ENCODE assay signal across 32 cellular contexts in genomic region chr13:102548811-102549210, GRCh38.
"Had no signal": no experiment of that assay in that cellular context is flagged by ENCODE, and none has a peak within 500 bp of the region (broad histone marks: within the 10 kb centered on the region; RNA-seq: fewer than 3 reads in every experiment).

No MANE protein-coding gene starts in this region.

- H3K4me1 ChIP-seq: esophagus muscularis mucosa, heart right ventricle, lower lobe of right lung, neural progenitor cell, parathyroid adenoma, psoas muscle, right atrium auricular region, suprapubic skin, tibial artery, upper lobe of right lung had no signal

- H3K27me3 ChIP-seq: brain microvascular endothelial cell, esophagus muscularis mucosa, neural progenitor cell, right atrium auricular region, suprapubic skin, tibial artery had no signal

- DNase-seq: activated B cell treated with CpG ODN at 0.5 μM for 24 hours; activated CD4-positive, alpha-beta T cell treated with anti-CD3 and anti-CD28 coated beads, Interleukin-2, amount 50 U/mL, for 1 hour; activated CD8-positive, alpha-beta T cell treated with anti-CD3 and anti-CD28 coated beads for 36 hours; activated gamma-delta T cell treated with Interleukin-2 at 50 U/mL for 16 hours; activated naive CD4-positive, alpha-beta T cell treated with anti-CD3 and anti-CD28 coated beads, Interleukin-2, amount 50 U/mL, for 16 hours; activated T-cell treated with anti-CD3 and anti-CD28 coated beads, Interleukin-2, amount 50 U/mL, for 4 hours; amniotic stem cell; brain microvascular endothelial cell; central memory CD4-positive, alpha-beta T cell; foreskin melanocyte; heart right ventricle; lower lobe of right lung; mesenchymal stem cell; naive thymus-derived CD8-positive, alpha-beta T cell; occipital lobe; psoas muscle; stimulated activated CD4-positive, alpha-beta T cell treated with anti-CD3 and anti-CD28 coated beads, Interleukin-1b, Interleukin-23, amount 100 ng/mL, for 48 hours; stimulated activated CD4-positive, alpha-beta T cell treated with anti-CD3 and anti-CD28 coated beads, Interleukin-4, amount 100 ng/mL, for 4 hours; stimulated activated CD8-positive, alpha-beta memory T cell treated with anti-CD3 and anti-CD28 coated beads, Interleukin-4, amount 100 ng/mL, for 48 hours; stimulated activated naive CD8-positive, alpha-beta T cell treated with anti-CD3 and anti-CD28 coated beads, Interleukin-15, amount 100 ng/mL, for 72 hours; tibial artery; upper lobe of right lung had no signal

- H3K27ac ChIP-seq: brain microvascular endothelial cell, esophagus muscularis mucosa, heart right ventricle, lower lobe of right lung, neural progenitor cell, parathyroid adenoma, psoas muscle, right atrium auricular region, suprapubic skin, tibial artery, upper lobe of right lung had no signal

- H3K36me3 ChIP-seq: brain microvascular endothelial cell, esophagus muscularis mucosa, heart right ventricle, lower lobe of right lung, neural progenitor cell, right atrium auricular region, suprapubic skin, tibial artery, upper lobe of right lung had no signal

- H3K27ac Mint-ChIP-seq: activated B cell treated with CpG ODN at 0.5 μM for 24 hours; activated CD8-positive, alpha-beta T cell treated with anti-CD3 and anti-CD28 coated beads for 36 hours; activated T-helper 17 cell treated with anti-CD3 and anti-CD28 coated beads, Interleukin-2, amount 50 U/mL, for 72 hours; naive thymus-derived CD8-positive, alpha-beta T cell; neural progenitor cell; stimulated activated memory B cell treated with anti-CD40 and anti-IgM and Interleukin-4, amounts not matched to agents 10 μg/mL and 1 μg/mL and 100 μg/mL, for 72 hours; stimulated activated naive CD8-positive, alpha-beta T cell treated with anti-CD3 and anti-CD28 coated beads, Interleukin-15, amount 100 ng/mL, for 72 hours had no signal

- H3K9me3 Mint-ChIP-seq: activated B cell treated with CpG ODN at 0.5 μM for 24 hours; activated CD8-positive, alpha-beta T cell treated with anti-CD3 and anti-CD28 coated beads for 36 hours; activated T-cell treated with anti-CD3 and anti-CD28 coated beads, Interleukin-2, amount 50 U/mL, for 4 hours; activated T-helper 17 cell treated with anti-CD3 and anti-CD28 coated beads, Interleukin-2, amount 50 U/mL, for 72 hours; neural progenitor cell had no signal

- H3K4me2 ChIP-seq: neural progenitor cell, smooth muscle cell had no signal

- H3K36me3 Mint-ChIP-seq: naive thymus-derived CD8-positive, alpha-beta T cell; neural progenitor cell; stimulated activated memory B cell treated with anti-CD40 and anti-IgM and Interleukin-4, amounts not matched to agents 10 μg/mL and 1 μg/mL and 100 μg/mL, for 72 hours had no signal

- H2AFZ ChIP-seq: neural progenitor cell, parathyroid adenoma had no signal

- H3K9ac ChIP-seq: neural progenitor cell, parathyroid adenoma had no signal

- ATAC-seq: activated CD8-positive, alpha-beta T cell treated with anti-CD3 and anti-CD28 coated beads for 36 hours; activated T-cell treated with anti-CD3 and anti-CD28 coated beads, Interleukin-2, amount 50 U/mL, for 4 hours; activated T-helper 17 cell treated with anti-CD3 and anti-CD28 coated beads, Interleukin-2, amount 50 U/mL, for 72 hours; heart right ventricle; left lobe of liver; lower lobe of right lung; naive thymus-derived CD8-positive, alpha-beta T cell; psoas muscle; stimulated activated memory B cell treated with anti-CD40 and anti-IgM and Interleukin-4, amounts not matched to agents 10 μg/mL and 1 μg/mL and 100 μg/mL, for 72 hours; stimulated activated naive CD8-positive, alpha-beta T cell treated with anti-CD3 and anti-CD28 coated beads, Interleukin-15, amount 100 ng/mL, for 72 hours; upper lobe of right lung had no signal

- FAIRE-seq: astrocyte had no signal

- H3K4me3 ChIP-seq: esophagus muscularis mucosa, heart right ventricle, lower lobe of right lung, neural progenitor cell, psoas muscle, right atrium auricular region, smooth muscle cell, suprapubic skin, tibial artery, upper lobe of right lung had no signal

- H3K9me3 ChIP-seq: esophagus muscularis mucosa, lower lobe of right lung, psoas muscle, right atrium auricular region, suprapubic skin, tibial artery, upper lobe of right lung had no signal

- H3K4me1 Mint-ChIP-seq: activated B cell treated with CpG ODN at 0.5 μM for 24 hours; activated T-helper 17 cell treated with anti-CD3 and anti-CD28 coated beads, Interleukin-2, amount 50 U/mL, for 72 hours; naive thymus-derived CD8-positive, alpha-beta T cell; stimulated activated memory B cell treated with anti-CD40 and anti-IgM and Interleukin-4, amounts not matched to agents 10 μg/mL and 1 μg/mL and 100 μg/mL, for 72 hours; stimulated activated naive CD8-positive, alpha-beta T cell treated with anti-CD3 and anti-CD28 coated beads, Interleukin-15, amount 100 ng/mL, for 72 hours had no signal

- H3K79me2 ChIP-seq: parathyroid adenoma had no signal

- H3K4me3 Mint-ChIP-seq: activated B cell treated with CpG ODN at 0.5 μM for 24 hours; activated CD8-positive, alpha-beta T cell treated with anti-CD3 and anti-CD28 coated beads for 36 hours; activated T-cell treated with anti-CD3 and anti-CD28 coated beads, Interleukin-2, amount 50 U/mL, for 4 hours; activated T-helper 17 cell treated with anti-CD3 and anti-CD28 coated beads, Interleukin-2, amount 50 U/mL, for 72 hours; naive thymus-derived CD8-positive, alpha-beta T cell; neural progenitor cell; stimulated activated memory B cell treated with anti-CD40 and anti-IgM and Interleukin-4, amounts not matched to agents 10 μg/mL and 1 μg/mL and 100 μg/mL, for 72 hours; stimulated activated naive CD8-positive, alpha-beta T cell treated with anti-CD3 and anti-CD28 coated beads, Interleukin-15, amount 100 ng/mL, for 72 hours had no signal
